28 cellular contexts compared by ENCODE assay signal in genomic region chr2:95269036-95269680, GRCh38. TPM values are rescaled to one million over a fixed set of nuclear protein-coding genes. Genes with fewer than 3 reads are reported as not detected.
A peak's percentile ranks its signal among the peaks of the same experiment; 100 is the strongest.
DNase-seq lines count a peak whose midpoint lies in the region; ATAC-seq and TF ChIP-seq lines count a peak whose summit lies in the region.
"Had no signal": no experiment of that assay in that cellular context is flagged by ENCODE, and none has a peak within 500 bp of the region (broad histone marks: within the 10 kb centered on the region; RNA-seq: fewer than 3 reads in every experiment).

No MANE protein-coding gene starts in this region.

- H3K27me3 ChIP-seq in lung (ENCODE audit: control insufficient read depth, insufficient read depth) (no peaks in the 10 kb centered on the region), testis (no peaks in the 10 kb centered on the region)
- H3K27me3 ChIP-seq: BE2C had no signal

- H3K27me3 Mint-ChIP-seq in activated naive CD4-positive, alpha-beta T cell treated with anti-CD3 and anti-CD28 coated beads, Interleukin-2, amount 10 ng/mL, durations not matched to agents 7 days and 5 days: peaks cover 6% of the 10 kb centered on the region
- no peaks in the 10 kb centered on the region for H3K27me3 Mint-ChIP-seq in activated B cell treated with CpG ODN at 0.5 μM for 24 hours
- H3K27me3 Mint-ChIP-seq: activated naive CD8-positive, alpha-beta T cell treated with anti-CD3 and anti-CD28 coated beads for 36 hours; stimulated activated memory B cell treated with anti-CD40 and anti-IgM and Interleukin-4, amounts not matched to agents 10 μg/mL and 1 μg/mL and 100 μg/mL, for 72 hours had no signal

- H3K4me3 ChIP-seq in lung (no peak overlapping the region), testis (no peak overlapping the region)
- H3K4me3 ChIP-seq: K562, psoas muscle had no signal

- CTCF ChIA-PET in activated naive CD4-positive, alpha-beta T cell treated with anti-CD3 and anti-CD28 coated beads, Interleukin-2, amount 10 ng/mL, durations not matched to agents 7 days and 5 days (lab: Charles Lee): no interaction called here
- CTCF ChIA-PET in activated B cell treated with CpG ODN at 0.5 μM for 24 hours (lab: Charles Lee): no interaction called here

- no peaks in the 10 kb centered on the region for H3K4me1 ChIP-seq in lung (ENCODE audit: control insufficient read depth in 2 of 2, insufficient read depth in 2 of 2, low read length in 2 of 2)
- H3K4me1 ChIP-seq in testis: no peaks in the 10 kb centered on the region
- H3K4me1 ChIP-seq: BE2C, psoas muscle had no signal

- H3K9me3 ChIP-seq in lung (ENCODE audit: control insufficient read depth in 2 of 2, insufficient read depth in 1 of 2, low read length in 1 of 2) (no peaks in the 10 kb centered on the region), testis (no peaks in the 10 kb centered on the region)
- H3K9me3 ChIP-seq: BE2C, psoas muscle had no signal

- no peaks in the 10 kb centered on the region for H3K9me3 Mint-ChIP-seq in activated naive CD4-positive, alpha-beta T cell treated with anti-CD3 and anti-CD28 coated beads, Interleukin-2, amount 10 ng/mL, durations not matched to agents 7 days and 5 days
- no peaks in the 10 kb centered on the region for H3K9me3 Mint-ChIP-seq in activated B cell treated with CpG ODN at 0.5 μM for 24 hours
- H3K9me3 Mint-ChIP-seq: activated naive CD8-positive, alpha-beta T cell treated with anti-CD3 and anti-CD28 coated beads for 36 hours; activated T-helper 17 cell treated with anti-CD3 and anti-CD28 coated beads, Interleukin-2, amount 50 U/mL, for 72 hours; CD8-positive, alpha-beta T cell; stimulated activated memory B cell treated with anti-CD40 and anti-IgM and Interleukin-4, amounts not matched to agents 10 μg/mL and 1 μg/mL and 100 μg/mL, for 72 hours had no signal

- in situ Hi-C loops in KBM-7 (cut with MboI; ENCODE audit: low pct_unique_long_range_greater_than_20kb, low sequenced_read_pairs): no loop called here

- no peak overlapping the region for H3K27ac Mint-ChIP-seq in activated naive CD4-positive, alpha-beta T cell treated with anti-CD3 and anti-CD28 coated beads, Interleukin-2, amount 10 ng/mL, durations not matched to agents 7 days and 5 days
- no peak overlapping the region for H3K27ac Mint-ChIP-seq in activated B cell treated with CpG ODN at 0.5 μM for 24 hours
- H3K27ac Mint-ChIP-seq: activated naive CD8-positive, alpha-beta T cell treated with anti-CD3 and anti-CD28 coated beads for 36 hours; activated T-helper 17 cell treated with anti-CD3 and anti-CD28 coated beads, Interleukin-2, amount 50 U/mL, for 72 hours; CD8-positive, alpha-beta T cell; stimulated activated memory B cell treated with anti-CD40 and anti-IgM and Interleukin-4, amounts not matched to agents 10 μg/mL and 1 μg/mL and 100 μg/mL, for 72 hours had no signal

- TF ChIP-seq CTCF in activated B cell treated with CpG ODN at 0.5 μM for 24 hours (IDR thresholded peaks at IDR 0.05) (no peak), lung (IDR thresholded peaks at IDR 0.05; ENCODE audit: control extremely low read depth, extremely low read depth) (no peak), testis (IDR thresholded peaks at IDR 0.05) (no peak)

- no peak overlapping the region for H3K4me3 Mint-ChIP-seq in activated naive CD4-positive, alpha-beta T cell treated with anti-CD3 and anti-CD28 coated beads, Interleukin-2, amount 10 ng/mL, durations not matched to agents 7 days and 5 days
- H3K4me3 Mint-ChIP-seq in activated B cell treated with CpG ODN at 0.5 μM for 24 hours: no peak overlapping the region
- H3K4me3 Mint-ChIP-seq: activated naive CD8-positive, alpha-beta T cell treated with anti-CD3 and anti-CD28 coated beads for 36 hours; activated T-helper 17 cell treated with anti-CD3 and anti-CD28 coated beads, Interleukin-2, amount 50 U/mL, for 72 hours; CD8-positive, alpha-beta T cell; stimulated activated memory B cell treated with anti-CD40 and anti-IgM and Interleukin-4, amounts not matched to agents 10 μg/mL and 1 μg/mL and 100 μg/mL, for 72 hours had no signal

- DNase-seq in activated naive CD4-positive, alpha-beta T cell treated with anti-CD3 and anti-CD28 coated beads, Interleukin-2, amount 10 ng/mL, durations not matched to agents 7 days and 5 days: peak; percentile 5
- no peak for DNase-seq in activated naive CD4-positive, alpha-beta T cell (lab: John Stamatoyannopoulos, UW)
- peak; percentile 1 for DNase-seq in activated B cell treated with CpG ODN at 0.5 μM for 24 hours
- DNase-seq in lung (ENCODE audit: low spot score): peak; percentile 26
- DNase-seq in testis: peak; percentile 6
- no peak for DNase-seq in KBM-7
- DNase-seq: ACHN; activated CD4-positive, alpha-beta T cell treated with anti-CD3 and anti-CD28 coated beads, Interleukin-2, amount 50 U/mL, for 4 hours; activated naive CD8-positive, alpha-beta T cell treated with anti-CD3 and anti-CD28 coated beads for 36 hours; BE2C; cortex of kidney; erythroblast; mesendoderm; NCI-H1105; NCI-H187; NCI-H446 treated with DMSO at 0.1 percent for 48 hours; NCI-H774; psoas muscle; substantia nigra; T1000; WERI-Rb-1 had no signal

- ATAC-seq in activated B cell treated with CpG ODN at 0.5 μM for 24 hours (ENCODE audit: low read depth): no peak
- no peak for ATAC-seq in lung (ENCODE audit: insufficient read depth, low FRiP score)
- no peak for ATAC-seq in GM18909 (IDR thresholded peaks at IDR 0.05; ENCODE audit: poor library complexity, unreplicated experiment)
- ATAC-seq: activated T-helper 17 cell treated with anti-CD3 and anti-CD28 coated beads, Interleukin-2, amount 50 U/mL, for 72 hours; CD8-positive, alpha-beta T cell; K562; Panc1; psoas muscle; stimulated activated memory B cell treated with anti-CD40 and anti-IgM and Interleukin-4, amounts not matched to agents 10 μg/mL and 1 μg/mL and 100 μg/mL, for 72 hours had no signal

- H3K36me3 ChIP-seq in lung (ENCODE audit: control insufficient read depth in 2 of 2, insufficient read depth in 2 of 2, low read length in 2 of 2) (no peaks in the 10 kb centered on the region), testis (ENCODE audit: low read depth, missing control alignments) (no peaks in the 10 kb centered on the region)
- H3K36me3 ChIP-seq: BE2C, WERI-Rb-1 had no signal

- no peaks in the 10 kb centered on the region for H3K4me1 Mint-ChIP-seq in activated naive CD4-positive, alpha-beta T cell treated with anti-CD3 and anti-CD28 coated beads, Interleukin-2, amount 10 ng/mL, durations not matched to agents 7 days and 5 days
- H3K4me1 Mint-ChIP-seq in activated B cell treated with CpG ODN at 0.5 μM for 24 hours: no peaks in the 10 kb centered on the region
- H3K4me1 Mint-ChIP-seq: activated naive CD8-positive, alpha-beta T cell treated with anti-CD3 and anti-CD28 coated beads for 36 hours; activated T-helper 17 cell treated with anti-CD3 and anti-CD28 coated beads, Interleukin-2, amount 50 U/mL, for 72 hours; stimulated activated memory B cell treated with anti-CD40 and anti-IgM and Interleukin-4, amounts not matched to agents 10 μg/mL and 1 μg/mL and 100 μg/mL, for 72 hours had no signal

- no peaks in the 10 kb centered on the region for H3K36me3 Mint-ChIP-seq in activated naive CD4-positive, alpha-beta T cell treated with anti-CD3 and anti-CD28 coated beads, Interleukin-2, amount 10 ng/mL, durations not matched to agents 7 days and 5 days
- no peaks in the 10 kb centered on the region for H3K36me3 Mint-ChIP-seq in activated B cell treated with CpG ODN at 0.5 μM for 24 hours (ENCODE audit: low read depth)
- H3K36me3 Mint-ChIP-seq: activated naive CD8-positive, alpha-beta T cell treated with anti-CD3 and anti-CD28 coated beads for 36 hours; CD8-positive, alpha-beta T cell; stimulated activated memory B cell treated with anti-CD40 and anti-IgM and Interleukin-4, amounts not matched to agents 10 μg/mL and 1 μg/mL and 100 μg/mL, for 72 hours had no signal

- intact Hi-C loops in activated B cell treated with CpG ODN at 0.5 μM for 24 hours (cut with micrococcal nuclease) (no loop called here), testis (cut with DNase I; ENCODE audit: low total_unique reads) (no loop called here)

- POLR2A ChIA-PET in activated B cell treated with CpG ODN at 0.5 μM for 24 hours (lab: Charles Lee): no interaction called here

- TF ChIP-seq POLR2A in testis (IDR thresholded peaks at IDR 0.05): no peak

- H3K27ac ChIP-seq in lung (ENCODE audit: low read depth in 1 of 2, low read length in 1 of 2) (no peak overlapping the region), testis (no peak overlapping the region)
- H3K27ac ChIP-seq: psoas muscle, WERI-Rb-1 had no signal

- WGBS in lung, 2 donors: 95 to 97% methylated on average over 10 of the region's 10 CpGs
- WGBS in testis, 2 donors: 96 to 98% methylated on average over 10 of the region's 10 CpGs

RNA-seq across cellular contexts. Expression of gene PROM2, which starts 5.1 kb away (rescaled TPM):
- 0.12 and 0.93 TPM in 2 replicates for total RNA-seq in activated B cell treated with CpG ODN at 0.5 μM for 24 hours
- 10 to 100 TPM in 1 of 2 donors, 1 to 10 TPM in 1; 5.5 to 11.5 TPM for total RNA-seq in lung
- 1 to 10 TPM; 4.1 to 4.9 TPM for polyA plus RNA-seq in lung
- 1 to 10 TPM; 2.1 to 2.4 TPM for total RNA-seq in testis
- 1.3 TPM for polyA plus RNA-seq in testis (ENCODE audit: insufficient read depth, low read depth, low replicate concordance)
- total RNA-seq: HT1080, K562 had no signal
- polyA plus RNA-seq: K562 had no signal

RNA-seq across cellular contexts. Expression of gene KCNIP3, which starts 28.0 kb away (rescaled TPM):
- not detected in 2 replicates for total RNA-seq in activated B cell treated with CpG ODN at 0.5 μM for 24 hours
- total RNA-seq in lung: 1 to 10 TPM; 1.8 to 2.4 TPM
- 1 to 10 TPM; 1.8 to 2.7 TPM for polyA plus RNA-seq in lung
- 10 to 100 TPM; 43.4 to 69.1 TPM for total RNA-seq in testis
- 23.9 TPM for polyA plus RNA-seq in testis (ENCODE audit: insufficient read depth, low read depth, low replicate concordance)
- total RNA-seq: activated naive CD8-positive, alpha-beta T cell treated with anti-CD3 and anti-CD28 coated beads for 36 hours; activated T-helper 17 cell treated with anti-CD3 and anti-CD28 coated beads, Interleukin-2, amount 50 U/mL, for 72 hours; CD8-positive, alpha-beta T cell had no signal
- polyA plus RNA-seq: K562 had no signal

Comparison
In these comparisons a context has a peak if more than half of its experiments do, and no peak if none do; other contexts are left out.
1. DNase-seq: peak in activated naive CD4-positive, alpha-beta T cell treated with anti-CD3 and anti-CD28 coated beads, Interleukin-2, amount 10 ng/mL, durations not matched to agents 7 days and 5 days (single experiment), activated B cell treated with CpG ODN at 0.5 μM for 24 hours (single experiment), lung (single experiment) and testis (single experiment); none in activated naive CD4-positive, alpha-beta T cell (0 of 4) and KBM-7 (single experiment).
2. RNA of gene KCNIP3, which starts 28.0 kb away (total RNA-seq): 43.4 to 69.1 TPM in testis; 1.8 to 2.4 TPM in lung and not detected in activated B cell treated with CpG ODN at 0.5 μM for 24 hours; every median in the first group is over 10 times any median in the second.